Comparison of ENCODE assay signal across 1 cellular context in the genomic region with DNA sequence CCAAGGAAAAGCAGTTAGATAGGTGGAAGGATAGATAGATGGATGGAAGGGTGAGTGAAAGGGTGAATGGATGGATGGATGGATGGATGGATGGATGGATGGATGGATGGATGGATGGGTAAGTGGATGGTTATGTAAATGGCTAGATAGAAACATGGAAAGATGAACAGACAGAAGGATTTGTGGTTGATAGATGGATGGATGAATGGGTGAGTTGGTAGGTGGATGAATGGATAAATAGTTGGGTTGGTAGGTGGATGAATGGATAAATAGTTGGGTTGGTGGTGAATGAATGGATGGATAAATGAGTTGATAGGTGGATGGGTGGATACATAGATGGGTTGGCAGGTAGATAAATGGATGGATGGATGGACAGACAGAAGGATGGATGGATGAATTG.
A peak's percentile ranks its signal among the peaks of the same experiment; 100 is the strongest.
TF ChIP-seq lines count a peak whose summit lies in the region.

No MANE protein-coding gene starts in this region.

TF ChIP-seq in K562, 482 proteins besides CTCF, POLR2A, EP300 and RAD21:
- no peak for TF ChIP-seq SMARCE1 (IDR thresholded peaks at IDR 0.05)
- TF ChIP-seq EHMT2 (IDR thresholded peaks at IDR 0.05) = peak; percentile 47; the same call in 1 of the 2 replicates
TF ChIP-seq in K562: peak in this region for 1.
